In genomic region chr1:26827205-26827604, GRCh38 we compare ENCODE assay signal across 9 cellular contexts. TPM values are rescaled to one million over a fixed set of nuclear protein-coding genes. Genes with fewer than 3 reads are reported as not detected.
DNase-seq lines count a peak whose midpoint lies in the region; ATAC-seq, FAIRE-seq and TF ChIP-seq lines count a peak whose summit lies in the region.
"Had no signal": no experiment of that assay in that cellular context is flagged by ENCODE, and none has a peak within 500 bp of the region (broad histone marks: within the 10 kb centered on the region; RNA-seq: fewer than 3 reads in every experiment).

No MANE protein-coding gene starts in this region.

- peaks cover 16% of the 10 kb centered on the region; the same call in 1 of the 2 replicates for H4K20me1 ChIP-seq in K562 (replicated peaks; ENCODE audit: control insufficient read depth, insufficient read depth, low read length)

- H3K9me1 ChIP-seq in K562 (ENCODE audit: control insufficient read depth, insufficient read depth, low read length): peaks cover 10% of the 10 kb centered on the region

- H3K9me3 ChIP-seq in K562 (replicated peaks; ENCODE audit: control insufficient read depth, insufficient read depth, low read depth, low read length) (no peaks in the 10 kb centered on the region), right lobe of liver (no peaks in the 10 kb centered on the region), thyroid gland (no peaks in the 10 kb centered on the region)

- H3K36me3 ChIP-seq in K562 (ENCODE audit: control insufficient read depth, insufficient read depth, low read length) (peaks cover 36% of the 10 kb centered on the region), right lobe of liver (peaks cover 0 to under 1% (median 0%) of the 10 kb centered on the region in 4 donors), thyroid gland (peaks cover 0 to 1% of the 10 kb centered on the region in 2 donors)

- CTCF ChIA-PET in K562 (lab: Yijun Ruan, JAX; ENCODE audit: low intra/inter-chr PET ratio): interaction anchor here (0.6 to 0.7 kb wide), 2 partner anchors 16 to 95 kb away, joined by 3 to 4 read pairs; no protein-coding TSS in a partner anchor

- H3K79me2 ChIP-seq in K562 (ENCODE audit: control insufficient read depth, insufficient read depth, low read length): peaks cover 41% of the 10 kb centered on the region

- H3K27ac ChIP-seq in K562 (ENCODE audit: extremely low read depth, low read depth, low read length) (no peak overlapping the region; the same call in 2 of the 3 replicates), right lobe of liver (peak overlapping the region; percentile 36 to 80 (median 38)), thyroid gland (peak overlapping the region in 2 of 3 donors; percentile 72 to 84)

- TF ChIP-seq EP300 in K562 (IDR thresholded peaks at IDR 0.05; ENCODE audit: low read length): no peak

- peak; percentile 64 for DNase-seq in activated CD4-positive, alpha-beta T cell treated with anti-CD3 and anti-CD28 coated beads, Interleukin-2, amount 10 ng/mL, durations not matched to agents 24 days and 14 days
- DNase-seq in activated CD4-positive, alpha-beta T cell treated with anti-CD3 and anti-CD28 coated beads, Interleukin-2, amount 50 U/mL, for 4 hours: no peak
- DNase-seq in K562 (ENCODE audit: extremely low read depth in 1 of 4, low spot score in 3 of 4) (no peak), right lobe of liver (no peak), thyroid gland (no peak), ACHN (no peak), GM19240 (ENCODE audit: insufficient read length, low spot score) (no peak)
- no peak for DNase-seq in activated effector memory CD4-positive, alpha-beta T cell treated with anti-CD3 and anti-CD28 coated beads, Interleukin-2, amount 50 U/mL, for 16 hours
- DNase-seq: NCI-H510A had no signal

- intact Hi-C loops in activated CD4-positive, alpha-beta T cell treated with anti-CD3 and anti-CD28 coated beads, Interleukin-2, amount 10 ng/mL, durations not matched to agents 24 days and 14 days (cut with micrococcal nuclease): loop anchor here (1.0 to 2.0 kb wide), 2 partner anchors 38 kb away; no protein-coding TSS in a partner anchor
- intact Hi-C loops in K562 (cut with micrococcal nuclease): no loop called here
- intact Hi-C loops in right lobe of liver (cut with DNase I): no loop called here
- intact Hi-C loops in thyroid gland (cut with DNase I): no loop called here

- H3K27ac Mint-ChIP-seq in activated CD4-positive, alpha-beta T cell treated with anti-CD3 and anti-CD28 coated beads, Interleukin-2, amount 10 ng/mL, durations not matched to agents 24 days and 14 days: peak overlapping the region; percentile 90

- H3K36me3 Mint-ChIP-seq in activated CD4-positive, alpha-beta T cell treated with anti-CD3 and anti-CD28 coated beads, Interleukin-2, amount 10 ng/mL, durations not matched to agents 24 days and 14 days (ENCODE audit: low read depth): peaks cover 36% of the 10 kb centered on the region

- H3K4me1 Mint-ChIP-seq in activated CD4-positive, alpha-beta T cell treated with anti-CD3 and anti-CD28 coated beads, Interleukin-2, amount 10 ng/mL, durations not matched to agents 24 days and 14 days: peaks cover 52% of the 10 kb centered on the region

- no peaks in the 10 kb centered on the region for H3K9me3 Mint-ChIP-seq in activated CD4-positive, alpha-beta T cell treated with anti-CD3 and anti-CD28 coated beads, Interleukin-2, amount 10 ng/mL, durations not matched to agents 24 days and 14 days

- H3K4me2 ChIP-seq in K562 (ENCODE audit: insufficient read depth, low read length): peak overlapping the region; percentile 85

- POLR2A ChIA-PET in K562 (lab: Yijun Ruan, JAX): interaction anchor here (0.7 to 2.2 kb wide), 2 partner anchors 11 to 182 kb away, joined by 3 to 7 read pairs; no protein-coding TSS in a partner anchor

- in situ Hi-C loops in K562 (cut with MboI) (no loop called here), ACHN (cut with HindIII; ENCODE audit: low pct_ligation_motif_present, low pct_unique_long_range_greater_than_20kb, low sequenced_read_pairs) (no loop called here)

- H3K4me3 Mint-ChIP-seq in activated CD4-positive, alpha-beta T cell treated with anti-CD3 and anti-CD28 coated beads, Interleukin-2, amount 10 ng/mL, durations not matched to agents 24 days and 14 days: peak overlapping the region; percentile 94

- BruUV-seq in K562 (replicated peaks; lab: Mats Ljungman, UMichigan): no TSS peak

- H2AFZ ChIP-seq in K562 (ENCODE audit: low read depth, low read length): 0 out of 2 replicates have a peak overlapping the region, but pooled peaks have one; percentile 37

- WGBS in K562 (ENCODE audit: insufficient coverage, low coverage, missing lambda C conversion rate): 4% methylated on average over 10 of the region's 10 CpGs
- WGBS in right lobe of liver (ENCODE audit: insufficient coverage, low coverage, low lambda C conversion rate, missing lambda C conversion rate): 9% methylated on average over 4 of the region's 10 CpGs
- 1 to 5% methylated on average over 10 of the region's 10 CpGs for WGBS in thyroid gland, 2 donors

- no peaks in the 10 kb centered on the region for H3K27me3 Mint-ChIP-seq in activated CD4-positive, alpha-beta T cell treated with anti-CD3 and anti-CD28 coated beads, Interleukin-2, amount 10 ng/mL, durations not matched to agents 24 days and 14 days

- H3K4me3 ChIP-seq in K562 (peak overlapping the region; percentile 58), right lobe of liver (peak overlapping the region; percentile 54 to 66 (median 60)), thyroid gland (replicated peaks in 1 of 3) (peak overlapping the region; percentile 23 to 69 (median 31))

- TF ChIP-seq RAD21 in K562 (CRISPR knock-in tag; conservative IDR thresholded peaks at IDR 0.05 in 1 of 2, IDR thresholded peaks at IDR 0.05 in 1 of 2): no peak

- TF ChIP-seq CTCF in K562 (IDR thresholded peaks at IDR 0.05 in 2 of 3, conservative IDR thresholded peaks at IDR 0.05 in 1 of 3; ENCODE audit: insufficient read depth in 2 of 3, low read depth in 1 of 3, low read length in 3 of 3) (no peak), right lobe of liver (IDR thresholded peaks at IDR 0.05) (no peak), thyroid gland (IDR thresholded peaks at IDR 0.05) (no peak)

- ATAC-seq in K562: no peak
- ATAC-seq in right lobe of liver: no peak

- no peaks in the 10 kb centered on the region for H3K27me3 ChIP-seq in K562 (ENCODE audit: control insufficient read depth in 2 of 2, insufficient read depth in 2 of 2, low read length in 2 of 2)
- H3K27me3 ChIP-seq in right lobe of liver: no peaks in the 10 kb centered on the region
- H3K27me3 ChIP-seq in thyroid gland: no peaks in the 10 kb centered on the region

- FAIRE-seq in K562 (lab: Jason Lieb, UNC): no peak

- H3K4me1 ChIP-seq in K562 (replicated peaks in 1 of 2; ENCODE audit: control insufficient read depth in 2 of 2, insufficient read depth in 2 of 2, low read length in 2 of 2): peaks cover 42 to 44% of the 10 kb centered on the region in 2 experiments
- H3K4me1 ChIP-seq in right lobe of liver: peaks cover 0 to 60% (median 25%) of the 10 kb centered on the region in 4 donors
- H3K4me1 ChIP-seq in thyroid gland: peaks cover 43 to 49% of the 10 kb centered on the region in 2 donors

- H3K9ac ChIP-seq in K562 (ENCODE audit: insufficient read depth in 1 of 2, low read depth in 2 of 2, low read length in 2 of 2): peak overlapping the region; percentile 50 to 93; a peak in 3 of 4 replicates

- TF ChIP-seq POLR2A in K562 (conservative IDR thresholded peaks at IDR 0.05) (no peak), right lobe of liver (IDR thresholded peaks at IDR 0.05) (no peak), thyroid gland (IDR thresholded peaks at IDR 0.05) (no peak)

RNA-seq across cellular contexts. Expression of gene ZDHHC18, which starts 0.7 kb away (rescaled TPM):
- 75.9 and 77.3 TPM in 2 replicates for total RNA-seq in activated CD4-positive, alpha-beta T cell treated with anti-CD3 and anti-CD28 coated beads, Interleukin-2, amount 10 ng/mL, durations not matched to agents 24 days and 14 days
- 27.0 and 63.1 TPM in 2 replicates for total RNA-seq in K562 (2011; cell fraction: chromatin; rRNA removed; ENCODE audit: low replicate concordance)
- total RNA-seq in K562 (2011; cell fraction: nucleolus; rRNA removed): 34.0 and 36.3 TPM in 2 replicates
- total RNA-seq in K562 (2011; cell fraction: nucleoplasm; rRNA removed): 42.0 and 65.9 TPM in 2 replicates
- 8.2 and 12.4 TPM in 2 replicates for total RNA-seq in K562 (2014; rRNA removed)
- 9.5 and 15.5 TPM in 2 replicates for total RNA-seq in K562 (2014; rRNA removed; fragmentation: Illumina TruSeq; extraction: Trizol)
- total RNA-seq in K562 (2015; rRNA removed; fragmentation: Illumina TruSeq; extraction: Trizol): 13.3 and 15.8 TPM in 2 replicates
- 27.4 and 28.9 TPM in 2 replicates for total RNA-seq in K562 (2021)
- polyA plus RNA-seq in K562 (2011; rRNA removed): 31.6 and 51.2 TPM in 2 replicates
- polyA plus RNA-seq in K562 (2011; cell fraction: cytosol; rRNA removed): 57.8 and 57.9 TPM in 2 replicates
- polyA plus RNA-seq in K562 (2011; cell fraction: nucleus; rRNA removed): 92.6 and 97.0 TPM in 2 replicates
- 20.4 and 29.5 TPM in 2 replicates for polyA plus RNA-seq in K562 (2012)
- 31.0 and 35.6 TPM in 2 replicates for polyA plus RNA-seq in K562 (2014; fragmentation: Illumina TruSeq; extraction: Trizol)
- under 1 TPM; 0.42 to 0.45 TPM for polyA plus RNA-seq in K562 (2014; fragmentation: Nextera tagmentation; extraction: Ambion mirVana)
- 23.7 and 27.8 TPM in 2 replicates for polyA plus RNA-seq in K562 (2014; rRNA removed)
- 22.2 and 27.6 TPM in 2 replicates for polyA minus RNA-seq in K562 (2011; rRNA and poly(A)+ RNA removed)
- 25.9 and 31.9 TPM in 2 replicates for polyA minus RNA-seq in K562 (2011; cell fraction: cytosol; rRNA and poly(A)+ RNA removed)
- 9.8 and 16.1 TPM in 2 replicates for polyA minus RNA-seq in K562 (2011; cell fraction: nucleus; rRNA and poly(A)+ RNA removed)
- total RNA-seq in right lobe of liver: 10 to 100 TPM in 5 of 6 experiments, 1 to 10 TPM in 1; 9.6 to 16.9 (median 14.1) TPM
- 10 to 100 TPM; 11.4 to 33.1 (median 21.4) TPM for total RNA-seq in thyroid gland

RNA-seq across cellular contexts. Expression of gene SFN, which starts 35.7 kb away (rescaled TPM):
- 0.24 and 0.47 TPM in 2 replicates for total RNA-seq in activated CD4-positive, alpha-beta T cell treated with anti-CD3 and anti-CD28 coated beads, Interleukin-2, amount 10 ng/mL, durations not matched to agents 24 days and 14 days
- 0.42 and 0.90 TPM in 2 replicates for total RNA-seq in K562 (2011; cell fraction: chromatin; rRNA removed; ENCODE audit: low replicate concordance)
- total RNA-seq in K562 (2011; cell fraction: nucleolus; rRNA removed): 0.66 and 1.3 TPM in 2 replicates
- total RNA-seq in K562 (2011; cell fraction: nucleoplasm; rRNA removed): 0.37 and 1.5 TPM in 2 replicates
- total RNA-seq in K562 (2014; rRNA removed): 2.2 and 2.7 TPM in 2 replicates
- total RNA-seq in K562 (2014; rRNA removed; fragmentation: Illumina TruSeq; extraction: Trizol): 0.38 and 0.73 TPM in 2 replicates
- 2.0 and 3.0 TPM in 2 replicates for total RNA-seq in K562 (2015; rRNA removed; fragmentation: Illumina TruSeq; extraction: Trizol)
- total RNA-seq in K562 (2021): 3.1 and 3.7 TPM in 2 replicates
- 0.86 and 1.7 TPM in 2 replicates for polyA plus RNA-seq in K562 (2011; rRNA removed)
- polyA plus RNA-seq in K562 (2011; cell fraction: cytosol; rRNA removed): 1.9 and 2.8 TPM in 2 replicates
- polyA plus RNA-seq in K562 (2011; cell fraction: nucleus; rRNA removed): 0.67 and 0.91 TPM in 2 replicates
- 1.6 and 4.0 TPM in 2 replicates for polyA plus RNA-seq in K562 (2012)
- 2.7 and 3.4 TPM in 2 replicates for polyA plus RNA-seq in K562 (2014; fragmentation: Illumina TruSeq; extraction: Trizol)
- polyA plus RNA-seq in K562 (2014; fragmentation: Nextera tagmentation; extraction: Ambion mirVana): under 1 TPM; 0.10 to 0.11 TPM
- 3.8 and 3.9 TPM in 2 replicates for polyA plus RNA-seq in K562 (2014; rRNA removed)
- polyA minus RNA-seq in K562 (2011; rRNA and poly(A)+ RNA removed): 0.25 and 0.42 TPM in 2 replicates
- polyA minus RNA-seq in K562 (2011; cell fraction: cytosol; rRNA and poly(A)+ RNA removed): 2.3 and 3.7 TPM in 2 replicates
- 0.67 and 0.89 TPM in 2 replicates for polyA minus RNA-seq in K562 (2011; cell fraction: nucleus; rRNA and poly(A)+ RNA removed)
- 1 to 10 TPM in 3 of 6 experiments, not detected in 3; 2.2 to 2.5 (median 2.5) TPM for total RNA-seq in right lobe of liver
- under 1 TPM in 3 of 4 donors, not detected in 1; 0.54 to 0.73 (median 0.54) TPM for total RNA-seq in thyroid gland

RNA-seq across cellular contexts. Expression of gene PIGV, which starts 39.5 kb away (rescaled TPM):
- 15.2 and 16.0 TPM in 2 replicates for total RNA-seq in activated CD4-positive, alpha-beta T cell treated with anti-CD3 and anti-CD28 coated beads, Interleukin-2, amount 10 ng/mL, durations not matched to agents 24 days and 14 days
- 20.0 and 33.4 TPM in 2 replicates for total RNA-seq in K562 (2011; cell fraction: chromatin; rRNA removed; ENCODE audit: low replicate concordance)
- 34.2 and 35.1 TPM in 2 replicates for total RNA-seq in K562 (2011; cell fraction: nucleolus; rRNA removed)
- 38.2 and 47.9 TPM in 2 replicates for total RNA-seq in K562 (2011; cell fraction: nucleoplasm; rRNA removed)
- 8.4 and 11.3 TPM in 2 replicates for total RNA-seq in K562 (2014; rRNA removed)
- total RNA-seq in K562 (2014; rRNA removed; fragmentation: Illumina TruSeq; extraction: Trizol): 11.0 and 11.1 TPM in 2 replicates
- 12.0 and 12.2 TPM in 2 replicates for total RNA-seq in K562 (2015; rRNA removed; fragmentation: Illumina TruSeq; extraction: Trizol)
- total RNA-seq in K562 (2021): 11.2 and 14.7 TPM in 2 replicates
- 21.8 and 25.5 TPM in 2 replicates for polyA plus RNA-seq in K562 (2011; rRNA removed)
- polyA plus RNA-seq in K562 (2011; cell fraction: cytosol; rRNA removed): 27.4 and 41.1 TPM in 2 replicates
- polyA plus RNA-seq in K562 (2011; cell fraction: nucleus; rRNA removed): 33.7 and 36.0 TPM in 2 replicates
- polyA plus RNA-seq in K562 (2012): 14.0 and 14.4 TPM in 2 replicates
- 10.8 and 12.7 TPM in 2 replicates for polyA plus RNA-seq in K562 (2014; fragmentation: Illumina TruSeq; extraction: Trizol)
- 10 to 100 TPM; 11.3 to 11.7 TPM for polyA plus RNA-seq in K562 (2014; fragmentation: Nextera tagmentation; extraction: Ambion mirVana)
- 9.3 and 9.4 TPM in 2 replicates for polyA plus RNA-seq in K562 (2014; rRNA removed)
- 21.7 and 27.4 TPM in 2 replicates for polyA minus RNA-seq in K562 (2011; rRNA and poly(A)+ RNA removed)
- 8.1 and 9.8 TPM in 2 replicates for polyA minus RNA-seq in K562 (2011; cell fraction: cytosol; rRNA and poly(A)+ RNA removed)
- polyA minus RNA-seq in K562 (2011; cell fraction: nucleus; rRNA and poly(A)+ RNA removed): 10.8 and 16.6 TPM in 2 replicates
- 10 to 100 TPM; 13.2 to 27.8 (median 19.2) TPM for total RNA-seq in right lobe of liver
- 10 to 100 TPM; 20.5 to 39.4 (median 27.8) TPM for total RNA-seq in thyroid gland
